In the genomic region with DNA sequence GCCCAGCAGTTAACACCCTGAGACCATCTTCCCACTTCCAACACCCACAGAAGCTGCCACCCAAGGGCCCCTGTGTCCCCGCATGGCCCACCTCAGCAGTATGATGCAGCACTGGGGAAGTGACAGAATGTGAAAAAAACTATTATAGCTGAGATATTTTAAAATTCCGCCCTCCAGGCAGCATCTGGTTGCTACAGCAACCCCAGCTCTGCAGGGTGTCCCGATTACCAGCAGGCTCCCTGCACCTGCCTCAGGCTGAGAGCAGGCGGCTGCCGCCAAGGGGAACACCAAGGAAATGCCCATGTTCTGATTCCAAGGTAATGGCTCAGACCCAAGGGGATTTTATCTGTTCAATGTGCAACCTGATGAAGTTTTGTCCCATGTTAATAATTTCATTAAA, we compare ENCODE assay signal across 12 cellular contexts. TPM values are rescaled to one million over a fixed set of nuclear protein-coding genes. Genes with fewer than 3 reads are reported as not detected.
DNase-seq lines count a peak whose midpoint lies in the region; ATAC-seq, FAIRE-seq and TF ChIP-seq lines count a peak whose summit lies in the region.
"Had no signal": no experiment of that assay in that cellular context is flagged by ENCODE, and none has a peak within 500 bp of the region (broad histone marks: within the 10 kb centered on the region; RNA-seq: fewer than 3 reads in every experiment).

No MANE protein-coding gene starts in this region.

- no peak for FAIRE-seq in GM12891 (lab: Jason Lieb, UNC)
- FAIRE-seq: small intestine had no signal

- H3K4me1 ChIP-seq in right atrium auricular region (peaks cover 0 to 8% of the 10 kb centered on the region in 2 donors), heart right ventricle (peaks cover 0 to 15% (median 5%) of the 10 kb centered on the region in 9 donors)

- peak overlapping the region in 1 of 2 donors; percentile 18 for H3K27ac ChIP-seq in right atrium auricular region
- H3K27ac ChIP-seq in heart right ventricle = peak overlapping the region in 8 of 10 donors; percentile 33 to 69 (median 54)
- H3K27ac ChIP-seq: C4-2B had no signal

- peak; percentile 82 for ATAC-seq in Right ventricle myocardium superior (ENCODE audit: poor library complexity)
- peak in 7 of 8 donors; percentile 67 to 84 (median 80) for ATAC-seq in heart right ventricle
- no peak for ATAC-seq in left lobe of liver

- TF ChIP-seq CTCF in right atrium auricular region (IDR thresholded peaks at IDR 0.05) (peak in 1 of 2 donors; percentile 7), heart right ventricle (IDR thresholded peaks at IDR 0.05) (peak in 3 of 9 donors; percentile 25 to 33 (median 30))

- no peak for TF ChIP-seq POLR2A in GM12891 (IDR thresholded peaks at IDR 0.05; ENCODE audit: low read depth, low read length)

- intact Hi-C loops in Right ventricle myocardium superior (cut with DNase I) = no loop called here
- intact Hi-C loops in heart right ventricle (cut with DNase I) = loop anchor here in 1 of 10 donors (1.0 kb wide), 1 partner anchor 10 kb away; a partner anchor contains a TSS

- H3K4me3 ChIP-seq in right atrium auricular region (no peak overlapping the region), heart right ventricle (peak overlapping the region in 4 of 10 donors; percentile 12 to 24 (median 14))

- no peaks in the 10 kb centered on the region for H3K27me3 ChIP-seq in right atrium auricular region
- H3K27me3 ChIP-seq in heart right ventricle = no peaks in the 10 kb centered on the region

- H3K36me3 ChIP-seq in right atrium auricular region (no peaks in the 10 kb centered on the region), heart right ventricle (peaks cover 0 to 4% (median 0%) of the 10 kb centered on the region in 9 donors)

- DNase-seq in Right ventricle myocardium superior (no peak), right atrium auricular region (ENCODE audit: low spot score) (no peak), NCI-H345 treated with DMSO at 0.1 percent for 48 hours (lab: John Stamatoyannopoulos, UW; ENCODE audit: unreplicated experiment) (peak; percentile 10), heart right ventricle (no peak), superior temporal gyrus (ENCODE audit: extremely low spot score) (peak; percentile 60), 8988T (no peak), left lobe of liver (ENCODE audit: low spot score) (no peak), GM12891 (ENCODE audit: insufficient read length, low spot score) (no peak)
- DNase-seq: activated CD8-positive, alpha-beta memory T cell treated with anti-CD3 and anti-CD28 coated beads, Interleukin-2, amount 50 U/mL, for 48 hours; midbrain; small intestine had no signal

- WGBS in heart right ventricle, 2 donors = 22 to 34% methylated on average over 5 of the region's 5 CpGs

- no peaks in the 10 kb centered on the region for H3K9me3 ChIP-seq in right atrium auricular region
- H3K9me3 ChIP-seq in heart right ventricle = no peaks in the 10 kb centered on the region

TF ChIP-seq in GM12891, 5 proteins besides CTCF, POLR2A, EP300 and RAD21:
- TF ChIP-seq SPI1 (IDR thresholded peaks at IDR 0.05; ENCODE audit: low read depth, low read length) (no peak), POU2F2 (IDR thresholded peaks at IDR 0.05; ENCODE audit: low read depth, low read length) (no peak), PAX5 (IDR thresholded peaks at IDR 0.05; ENCODE audit: insufficient read depth, low read length, severe bottlenecking) (no peak), TAF1 (IDR thresholded peaks at IDR 0.05; ENCODE audit: low read depth, low read length) (no peak), POLR2AphosphoS5 (IDR thresholded peaks at IDR 0.05; ENCODE audit: low read depth, low read length) (no peak)
TF ChIP-seq in GM12891: peak in this region for 0.

RNA-seq across cellular contexts. Expression of a gene that starts 10.5 kb away (rescaled TPM):
- 1.9 TPM for total RNA-seq in Right ventricle myocardium superior
- 1 to 10 TPM in 1 of 2 donors, under 1 TPM in 1; 0.55 to 1.1 TPM for total RNA-seq in right atrium auricular region
- 1 to 10 TPM; 1.2 to 3.3 (median 1.9) TPM for total RNA-seq in heart right ventricle
- 1 to 10 TPM in 1 of 2 donors, under 1 TPM in 1; 0.41 to 1.2 TPM for polyA plus RNA-seq in heart right ventricle
- total RNA-seq in left lobe of liver = 0.10 TPM
- polyA plus RNA-seq in GM12891 (2012; ENCODE audit: low read depth, missing spikeins) = 0.08 TPM

RNA-seq across cellular contexts. Expression of a gene that starts 27.4 kb away (rescaled TPM):
- total RNA-seq in Right ventricle myocardium superior (59.8 TPM), right atrium auricular region (10 to 100 TPM; 33.1 to 39.7 TPM), heart right ventricle (10 to 100 TPM; 42.8 to 59.2 (median 50.3) TPM), left lobe of liver (31.7 TPM)
- 10 to 100 TPM; 23.6 to 60.4 TPM for polyA plus RNA-seq in heart right ventricle
- 29.7 TPM for polyA plus RNA-seq in GM12891 (2012; ENCODE audit: low read depth, missing spikeins)

RNA-seq across cellular contexts. Expression of a gene that starts 46.9 kb away (rescaled TPM):
- 7.5 TPM for total RNA-seq in Right ventricle myocardium superior
- total RNA-seq in right atrium auricular region = 10 to 100 TPM in 1 of 2 donors, 1 to 10 TPM in 1; 7.9 to 12.2 TPM
- 10 to 100 TPM in 2 of 10 donors, 1 to 10 TPM in 8; 4.0 to 15.9 (median 5.9) TPM for total RNA-seq in heart right ventricle
- polyA plus RNA-seq in heart right ventricle = 1 to 10 TPM; 4.5 to 4.6 TPM
- total RNA-seq in left lobe of liver = 11.1 TPM
- polyA plus RNA-seq in GM12891 (2012; ENCODE audit: low read depth, missing spikeins) = 2.3 TPM

Comparison
In these comparisons a context has a peak if more than half of its experiments do, and no peak if none do; other contexts are left out.
1. DNase-seq: peak in NCI-H345 treated with DMSO at 0.1 percent for 48 hours (single experiment) and superior temporal gyrus (single experiment); none in Right ventricle myocardium superior (single experiment), right atrium auricular region (single experiment), heart right ventricle (0 of 2), 8988T (single experiment), left lobe of liver (single experiment) and GM12891 (single experiment).